22 cellular contexts compared by ENCODE assay signal in the genomic region with DNA sequence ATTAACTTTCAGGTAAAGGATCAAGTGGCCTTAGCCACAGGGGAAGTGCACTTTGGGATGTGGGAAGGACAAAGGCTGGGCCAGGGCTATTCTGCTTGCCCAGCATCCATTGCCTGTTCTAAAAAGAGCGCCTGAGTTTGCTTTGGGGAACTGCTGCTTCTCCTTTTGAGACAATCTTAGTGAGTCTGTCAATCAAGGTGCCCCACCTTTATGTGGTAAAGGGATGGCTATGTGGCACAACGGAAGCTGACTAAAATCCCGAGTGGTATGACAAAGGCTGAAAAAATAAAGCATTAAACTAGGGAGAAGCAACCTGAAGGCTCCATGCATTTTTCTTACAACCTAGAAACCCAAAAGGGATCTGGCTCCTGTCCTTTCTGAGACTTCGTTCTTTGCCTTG.
"Had no signal": no experiment of that assay in that cellular context is flagged by ENCODE, and none has a peak within 500 bp of the region (broad histone marks: within the 10 kb centered on the region; RNA-seq: fewer than 3 reads in every experiment).

No MANE protein-coding gene starts in this region.

- H3K27me3 ChIP-seq: Peyer's patch, SJCRH30 had no signal

- H3K4me2 ChIP-seq: PC-9 had no signal

- ATAC-seq: Right ventricle myocardium inferior, SK-N-SH treated with all-trans-retinoic acid at 6 μM for 48 hours had no signal

- H3K4me3 ChIP-seq: PC-9, Peyer's patch, SJCRH30 had no signal

- H3K36me3 ChIP-seq: Peyer's patch, SJCRH30 had no signal

- H3K27ac ChIP-seq: HL-60, PC-9, Peyer's patch, SJCRH30 had no signal

- DNase-seq: Kasumi-1, KG1, MM.1S, NCI-H1092 treated with DMSO at 0.1 percent for 48 hours, NCI-H1436, NCI-H187, NCI-H2029, NCI-H2081 treated with DMSO at 0.1 percent for 48 hours, NCI-H2171, NCI-H226, NCI-H446, NCI-H510A, NCI-H524 treated with DMSO at 0.1 percent for 48 hours, NCI-H69, NCI-H774, PC-9, Peyer's patch, SHP77 treated with DMSO at 0.1 percent for 48 hours, SJCRH30 had no signal

- H2AFZ ChIP-seq: PC-9 had no signal

- H3K9me3 ChIP-seq: Peyer's patch, SJCRH30 had no signal

- H3K4me1 ChIP-seq: Peyer's patch, SJCRH30 had no signal
